Comparison of ENCODE assay signal across 1 cellular context in the genomic region with DNA sequence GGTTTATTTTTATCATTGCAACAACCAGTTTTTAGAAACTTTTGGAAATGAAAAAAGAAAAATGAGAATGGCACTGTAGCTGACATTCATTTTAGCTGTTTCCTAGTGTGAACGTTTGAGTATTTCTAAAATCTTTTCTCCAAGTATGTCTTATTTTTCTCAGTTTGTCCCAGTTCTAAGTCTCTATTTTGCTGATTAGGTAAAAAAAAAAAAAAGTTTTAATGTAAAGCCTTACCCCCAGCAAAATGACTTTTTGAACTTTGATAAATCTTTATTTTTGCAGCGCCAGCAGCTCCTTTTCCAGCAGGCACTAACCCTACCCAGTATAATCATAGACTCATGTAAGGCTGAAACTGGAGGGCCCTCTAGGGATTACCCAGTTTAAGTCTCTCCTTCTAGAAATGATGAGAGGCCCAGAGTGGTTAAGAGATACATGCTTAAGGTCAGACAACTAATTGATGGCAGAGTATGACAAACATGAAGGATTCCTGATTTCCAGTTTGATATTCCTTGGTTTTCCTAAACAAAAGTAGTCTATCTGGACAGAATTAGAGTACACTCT.
TF ChIP-seq lines count a peak whose summit lies in the region.

No MANE protein-coding gene starts in this region.

TF ChIP-seq in SK-N-SH treated with all-trans-retinoic acid at 6 μM for 48 hours, 23 proteins besides CTCF, POLR2A, EP300 and RAD21 (continued from another document):
- TF ChIP-seq, protein P1, sequence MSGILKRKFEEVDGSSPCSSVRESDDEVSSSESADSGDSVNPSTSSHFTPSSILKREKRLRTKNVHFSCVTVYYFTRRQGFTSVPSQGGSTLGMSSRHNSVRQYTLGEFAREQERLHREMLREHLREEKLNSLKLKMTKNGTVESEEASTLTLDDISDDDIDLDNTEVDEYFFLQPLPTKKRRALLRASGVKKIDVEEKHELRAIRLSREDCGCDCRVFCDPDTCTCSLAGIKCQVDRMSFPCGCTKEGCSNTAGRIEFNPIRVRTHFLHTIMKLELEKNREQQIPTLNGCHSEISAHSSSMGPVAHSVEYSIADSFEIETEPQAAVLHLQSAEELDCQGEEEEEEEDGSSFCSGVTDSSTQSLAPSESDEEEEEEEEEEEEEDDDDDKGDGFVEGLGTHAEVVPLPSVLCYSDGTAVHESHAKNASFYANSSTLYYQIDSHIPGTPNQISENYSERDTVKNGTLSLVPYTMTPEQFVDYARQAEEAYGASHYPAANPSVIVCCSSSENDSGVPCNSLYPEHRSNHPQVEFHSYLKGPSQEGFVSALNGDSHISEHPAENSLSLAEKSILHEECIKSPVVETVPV (CRISPR knock-in tag; IDR thresholded peaks at IDR 0.05): no peak
- TF ChIP-seq ZFP3 (CRISPR knock-in tag; IDR thresholded peaks at IDR 0.05) (no peak), TCF4 (CRISPR knock-in tag; IDR thresholded peaks at IDR 0.05; ENCODE audit: borderline replicate concordance) (no peak)
- TF ChIP-seq, protein P2, sequence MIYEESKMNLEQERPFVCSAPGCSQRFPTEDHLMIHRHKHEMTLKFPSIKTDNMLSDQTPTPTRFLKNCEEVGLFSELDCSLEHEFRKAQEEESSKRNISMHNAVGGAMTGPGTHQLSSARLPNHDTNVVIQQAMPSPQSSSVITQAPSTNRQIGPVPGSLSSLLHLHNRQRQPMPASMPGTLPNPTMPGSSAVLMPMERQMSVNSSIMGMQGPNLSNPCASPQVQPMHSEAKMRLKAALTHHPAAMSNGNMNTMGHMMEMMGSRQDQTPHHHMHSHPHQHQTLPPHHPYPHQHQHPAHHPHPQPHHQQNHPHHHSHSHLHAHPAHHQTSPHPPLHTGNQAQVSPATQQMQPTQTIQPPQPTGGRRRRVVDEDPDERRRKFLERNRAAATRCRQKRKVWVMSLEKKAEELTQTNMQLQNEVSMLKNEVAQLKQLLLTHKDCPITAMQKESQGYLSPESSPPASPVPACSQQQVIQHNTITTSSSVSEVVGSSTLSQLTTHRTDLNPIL (CRISPR knock-in tag; IDR thresholded peaks at IDR 0.05; ENCODE audit: low read depth): no peak
